10 cellular contexts compared by ENCODE assay signal in the genomic region with DNA sequence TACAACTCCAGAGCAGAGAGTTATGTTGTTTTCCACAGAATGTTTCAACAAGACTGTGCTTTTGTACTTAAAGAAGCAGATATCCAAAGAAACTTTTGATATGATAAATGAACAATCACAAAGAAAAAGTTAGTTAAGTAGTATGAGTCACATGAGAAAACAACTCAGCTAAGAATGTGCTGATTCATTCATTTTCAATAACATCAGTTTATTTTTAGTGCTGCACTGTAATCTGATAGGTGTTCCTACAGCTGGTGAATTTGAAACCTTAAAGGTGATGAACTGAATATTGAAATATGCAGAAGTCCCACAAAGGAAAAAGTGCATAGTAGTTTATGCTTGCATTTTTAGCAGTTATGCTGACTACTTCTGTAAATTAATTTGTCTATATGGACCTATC.
DNase-seq lines count a peak whose midpoint lies in the region; ATAC-seq and TF ChIP-seq lines count a peak whose summit lies in the region.
"Had no signal": no experiment of that assay in that cellular context is flagged by ENCODE, and none has a peak within 500 bp of the region (broad histone marks: within the 10 kb centered on the region; RNA-seq: fewer than 3 reads in every experiment).

No MANE protein-coding gene starts in this region.

- no peaks in the 10 kb centered on the region for H3K36me3 Mint-ChIP-seq in brain
- H3K36me3 Mint-ChIP-seq in CD8-positive, alpha-beta memory T cell, result no peaks in the 10 kb centered on the region

- TF ChIP-seq CTCF in BJ (IDR thresholded peaks at IDR 0.05; ENCODE audit: insufficient read depth, low read depth, low read length) (no peak), brain (conservative IDR thresholded peaks at IDR 0.05) (no peak), body of pancreas (IDR thresholded peaks at IDR 0.05) (no peak)

- ATAC-seq in body of pancreas, result no peak

- CTCF ChIA-PET in BJ (lab: Yijun Ruan, JAX), result no interaction called here
- CTCF ChIA-PET in CD8-positive, alpha-beta memory T cell (lab: Charles Lee), result no interaction called here

- no peak overlapping the region for H3K4me3 ChIP-seq in BJ (ENCODE audit: low read depth, low read length)
- no peak overlapping the region for H3K4me3 ChIP-seq in mesodermal cell (ENCODE audit: extremely low read depth, insufficient read depth, low read length, poor library complexity, severe bottlenecking)
- no peak overlapping the region for H3K4me3 ChIP-seq in CD8-positive, alpha-beta memory T cell (ENCODE audit: low read length)
- no peak overlapping the region for H3K4me3 ChIP-seq in body of pancreas

- peaks cover 13% of the 10 kb centered on the region for H3K4me1 Mint-ChIP-seq in brain
- H3K4me1 Mint-ChIP-seq in CD8-positive, alpha-beta memory T cell, result no peaks in the 10 kb centered on the region

- peak overlapping the region in 3 of 5 experiments; percentile 29 to 76 (median 67) for H3K27ac Mint-ChIP-seq in brain
- no peak overlapping the region for H3K27ac Mint-ChIP-seq in CD8-positive, alpha-beta memory T cell

- peaks cover 0 to 8% (median 3%) of the 10 kb centered on the region in 5 experiments for H3K9me3 Mint-ChIP-seq in brain
- H3K9me3 Mint-ChIP-seq in CD8-positive, alpha-beta memory T cell, result peaks cover 0 to 10% (median 3%) of the 10 kb centered on the region in 5 donors

- intact Hi-C loops in body of pancreas (cut with DNase I), result no loop called here

- DNase-seq in BJ (ENCODE audit: low read depth) (peak; percentile 52), HT1080 (ENCODE audit: low read depth) (peak; percentile 83), NCI-H82 (lab: John Stamatoyannopoulos, UW) (no peak), DMS153 treated with DMSO at 0.1 percent for 48 hours (lab: John Stamatoyannopoulos, UW; ENCODE audit: unreplicated experiment) (no peak), body of pancreas (no peak)
- no peak for DNase-seq in CD8-positive, alpha-beta memory T cell
- DNase-seq: KG1, RPMI8226 had no signal

- H3K27me3 ChIP-seq in BJ (ENCODE audit: control insufficient read depth, insufficient read depth, low read length) (no peaks in the 10 kb centered on the region), body of pancreas (no peaks in the 10 kb centered on the region)
- no peaks in the 10 kb centered on the region for H3K27me3 ChIP-seq in CD8-positive, alpha-beta memory T cell (ENCODE audit: insufficient read depth, low read length, poor library complexity, severe bottlenecking)

- H3K4me1 ChIP-seq in mesodermal cell (ENCODE audit: control insufficient read depth, insufficient read depth, low read length, poor library complexity, severe bottlenecking), result peaks cover 12% of the 10 kb centered on the region
- no peaks in the 10 kb centered on the region for H3K4me1 ChIP-seq in CD8-positive, alpha-beta memory T cell (ENCODE audit: insufficient read depth, low read length)
- H3K4me1 ChIP-seq in body of pancreas, result no peaks in the 10 kb centered on the region

- TF ChIP-seq POLR2A in body of pancreas (IDR thresholded peaks at IDR 0.05), result no peak

- no peak overlapping the region for H3K4me3 Mint-ChIP-seq in brain
- H3K4me3 Mint-ChIP-seq in CD8-positive, alpha-beta memory T cell, result no peak overlapping the region

- peaks cover 8% of the 10 kb centered on the region for H3K27me3 Mint-ChIP-seq in brain
- H3K27me3 Mint-ChIP-seq in CD8-positive, alpha-beta memory T cell, result peaks cover 0 to under 1% of the 10 kb centered on the region in 2 donors

- no peaks in the 10 kb centered on the region for H3K36me3 ChIP-seq in BJ (ENCODE audit: control insufficient read depth, insufficient read depth, low read length)
- peaks cover 12% of the 10 kb centered on the region for H3K36me3 ChIP-seq in mesodermal cell (ENCODE audit: control insufficient read depth, insufficient read depth, low read length)
- no peaks in the 10 kb centered on the region for H3K36me3 ChIP-seq in CD8-positive, alpha-beta memory T cell (ENCODE audit: insufficient read depth, low read length)
- no peaks in the 10 kb centered on the region for H3K36me3 ChIP-seq in body of pancreas (replicated peaks in 1 of 2; ENCODE audit: insufficient read depth in 1 of 2, low read depth in 2 of 2)

- POLR2A ChIA-PET in BJ (lab: Charles Lee), result no interaction called here
- POLR2A ChIA-PET in CD8-positive, alpha-beta memory T cell (lab: Charles Lee), result no interaction called here

- H3K27ac ChIP-seq in mesodermal cell (ENCODE audit: low read depth, low read length, severe bottlenecking) (peak overlapping the region; percentile 59), body of pancreas (no peak overlapping the region)
- no peak overlapping the region for H3K27ac ChIP-seq in CD8-positive, alpha-beta memory T cell (ENCODE audit: low read depth, low read length)

- peaks cover 8% of the 10 kb centered on the region for H3K9me3 ChIP-seq in mesodermal cell (ENCODE audit: control insufficient read depth, low read length)
- H3K9me3 ChIP-seq in CD8-positive, alpha-beta memory T cell (ENCODE audit: low read length), result no peaks in the 10 kb centered on the region
- no peaks in the 10 kb centered on the region for H3K9me3 ChIP-seq in body of pancreas

Comparison
In these comparisons a context has a peak if more than half of its experiments do, and no peak if none do; other contexts are left out.
1. DNase-seq: peak in BJ (single experiment) and HT1080 (single experiment); none in NCI-H82 (single experiment), DMS153 treated with DMSO at 0.1 percent for 48 hours (single experiment), CD8-positive, alpha-beta memory T cell (0 of 5) and body of pancreas (0 of 4).
2. H3K27ac Mint-ChIP-seq: peak in brain (3 of 5); none in CD8-positive, alpha-beta memory T cell (0 of 8).